7 cellular contexts compared by ENCODE assay signal in the genomic region with DNA sequence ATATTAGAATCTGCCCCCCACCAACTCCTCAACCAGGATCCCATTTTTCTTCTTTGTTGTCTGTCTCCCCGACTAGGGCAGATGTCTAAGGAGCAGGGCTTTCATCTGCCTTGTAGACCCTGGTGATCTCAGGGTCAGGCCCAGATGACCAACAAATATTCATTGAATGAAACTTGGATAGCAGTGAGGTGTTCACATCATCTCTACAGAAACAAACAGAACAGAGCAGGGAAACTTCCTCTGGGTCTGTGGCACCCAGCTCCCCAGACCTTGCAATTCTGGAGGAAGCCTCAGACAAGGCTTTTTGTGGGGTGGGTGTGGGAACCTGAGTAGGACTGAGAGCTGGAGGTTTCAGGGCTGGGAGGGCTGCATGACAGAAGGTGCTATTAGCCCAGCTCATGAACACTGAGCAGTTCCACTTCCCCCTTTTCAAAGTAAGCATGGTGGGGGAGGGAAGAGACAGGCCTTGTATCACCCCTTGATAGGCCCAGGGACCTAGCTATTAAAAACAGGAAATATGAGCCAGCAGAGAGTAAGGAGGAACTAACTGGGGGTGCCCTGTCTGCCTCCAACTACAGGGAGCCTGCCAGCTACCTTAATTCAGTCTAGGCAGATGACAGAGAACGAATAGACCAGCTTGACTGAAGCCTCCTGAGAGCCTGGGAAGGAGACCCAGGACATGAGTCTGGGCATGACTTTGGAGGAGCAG. TPM values are rescaled to one million over a fixed set of nuclear protein-coding genes. Genes with fewer than 3 reads are reported as not detected.
DNase-seq lines count a peak whose midpoint lies in the region; ATAC-seq, FAIRE-seq and TF ChIP-seq lines count a peak whose summit lies in the region.

No MANE protein-coding gene starts in this region.

- peaks cover 40% of the 10 kb centered on the region for H3K4me1 Mint-ChIP-seq in activated T-helper 1 cell treated with anti-CD3 and anti-CD28 coated beads, Interleukin-12 subunit alpha, Interleukin-12 subunit beta, Interleukin-2, Interleukin-4 antibody, amounts not matched to agents 30 ng/mL and 10 ng/mL and 1 ng/mL, durations not matched to agents 14 hours and 24 hours and 36 hours (ENCODE audit: low read depth)
- H3K4me1 Mint-ChIP-seq in natural killer cell treated with Interleukin-12 subunit alpha and Interleukin-12 subunit beta and Interleukin-15 and Interleukin-18, amount 100 ng/mL, for 72 hours (ENCODE audit: low read depth in 2 of 2) = peaks cover 25 to 27% of the 10 kb centered on the region in 2 donors

- no peak for FAIRE-seq in D721Med (lab: Jason Lieb, UNC)

- ATAC-seq in GM18508 (IDR thresholded peaks at IDR 0.05; ENCODE audit: insufficient read depth, unreplicated experiment) = peak; percentile 79
- peak; percentile 94 for ATAC-seq in GM21528 (IDR thresholded peaks at IDR 0.05; ENCODE audit: low FRiP score, unreplicated experiment)
- ATAC-seq in natural killer cell treated with Interleukin-12 subunit alpha and Interleukin-12 subunit beta and Interleukin-15 and Interleukin-18, amount 100 ng/mL, for 72 hours = peak in 1 of 2 donors; percentile 71

- H3K9me3 Mint-ChIP-seq in activated T-helper 1 cell treated with anti-CD3 and anti-CD28 coated beads, Interleukin-12 subunit alpha, Interleukin-12 subunit beta, Interleukin-2, Interleukin-4 antibody, amounts not matched to agents 30 ng/mL and 10 ng/mL and 1 ng/mL, durations not matched to agents 14 hours and 24 hours and 36 hours = no peaks in the 10 kb centered on the region
- H3K9me3 Mint-ChIP-seq in natural killer cell treated with Interleukin-12 subunit alpha and Interleukin-12 subunit beta and Interleukin-15 and Interleukin-18, amount 100 ng/mL, for 72 hours = no peaks in the 10 kb centered on the region

- peak; percentile 82 to 98 for DNase-seq in HL-60 (ENCODE audit: low read depth in 1 of 2, low spot score in 1 of 2)
- DNase-seq in activated T-helper 1 cell treated with anti-CD3 and anti-CD28 coated beads, Interleukin-12 subunit alpha, Interleukin-12 subunit beta, Interleukin-2, Interleukin-4 antibody, amounts not matched to agents 30 ng/mL and 10 ng/mL and 1 ng/mL, durations not matched to agents 14 hours and 24 hours and 36 hours (ENCODE audit: low spot score) = no peak
- no peak for DNase-seq in natural killer cell treated with Interleukin-12 subunit alpha and Interleukin-12 subunit beta and Interleukin-15 and Interleukin-18, amount 100 ng/mL, for 72 hours (ENCODE audit: low spot score)
- DNase-seq in NCI-H2196 (lab: John Stamatoyannopoulos, UW; ENCODE audit: unreplicated experiment) = no peak
- no peak for DNase-seq in D721Med (ENCODE audit: insufficient read length, low spot score)

- H3K4me3 ChIP-seq in HL-60 (replicated peaks; ENCODE audit: insufficient read depth, low read length) = no peak overlapping the region

- intact Hi-C loops in activated T-helper 1 cell treated with anti-CD3 and anti-CD28 coated beads, Interleukin-12 subunit alpha, Interleukin-12 subunit beta, Interleukin-2, Interleukin-4 antibody, amounts not matched to agents 30 ng/mL and 10 ng/mL and 1 ng/mL, durations not matched to agents 14 hours and 24 hours and 36 hours (cut with micrococcal nuclease) = loop anchor here (2.0 kb wide), 3 partner anchors 57 to 241 kb away; no protein-coding TSS in a partner anchor

- peak overlapping the region; percentile 77 for H3K27ac ChIP-seq in HL-60 (replicated peaks)

- no peaks in the 10 kb centered on the region for H3K27me3 ChIP-seq in HL-60 (ENCODE audit: insufficient read depth, poor library complexity, severe bottlenecking)

- peak overlapping the region; percentile 71 for H3K27ac Mint-ChIP-seq in activated T-helper 1 cell treated with anti-CD3 and anti-CD28 coated beads, Interleukin-12 subunit alpha, Interleukin-12 subunit beta, Interleukin-2, Interleukin-4 antibody, amounts not matched to agents 30 ng/mL and 10 ng/mL and 1 ng/mL, durations not matched to agents 14 hours and 24 hours and 36 hours
- H3K27ac Mint-ChIP-seq in natural killer cell treated with Interleukin-12 subunit alpha and Interleukin-12 subunit beta and Interleukin-15 and Interleukin-18, amount 100 ng/mL, for 72 hours = peak overlapping the region; percentile 36 to 44

- H3K27me3 Mint-ChIP-seq in activated T-helper 1 cell treated with anti-CD3 and anti-CD28 coated beads, Interleukin-12 subunit alpha, Interleukin-12 subunit beta, Interleukin-2, Interleukin-4 antibody, amounts not matched to agents 30 ng/mL and 10 ng/mL and 1 ng/mL, durations not matched to agents 14 hours and 24 hours and 36 hours (ENCODE audit: insufficient read depth) = no peaks in the 10 kb centered on the region
- H3K27me3 Mint-ChIP-seq in natural killer cell treated with Interleukin-12 subunit alpha and Interleukin-12 subunit beta and Interleukin-15 and Interleukin-18, amount 100 ng/mL, for 72 hours = no peaks in the 10 kb centered on the region

- H3K4me3 Mint-ChIP-seq in activated T-helper 1 cell treated with anti-CD3 and anti-CD28 coated beads, Interleukin-12 subunit alpha, Interleukin-12 subunit beta, Interleukin-2, Interleukin-4 antibody, amounts not matched to agents 30 ng/mL and 10 ng/mL and 1 ng/mL, durations not matched to agents 14 hours and 24 hours and 36 hours = no peak overlapping the region
- no peak overlapping the region for H3K4me3 Mint-ChIP-seq in natural killer cell treated with Interleukin-12 subunit alpha and Interleukin-12 subunit beta and Interleukin-15 and Interleukin-18, amount 100 ng/mL, for 72 hours

- no peaks in the 10 kb centered on the region for H3K36me3 Mint-ChIP-seq in activated T-helper 1 cell treated with anti-CD3 and anti-CD28 coated beads, Interleukin-12 subunit alpha, Interleukin-12 subunit beta, Interleukin-2, Interleukin-4 antibody, amounts not matched to agents 30 ng/mL and 10 ng/mL and 1 ng/mL, durations not matched to agents 14 hours and 24 hours and 36 hours (ENCODE audit: low read depth)
- H3K36me3 Mint-ChIP-seq in natural killer cell treated with Interleukin-12 subunit alpha and Interleukin-12 subunit beta and Interleukin-15 and Interleukin-18, amount 100 ng/mL, for 72 hours = no peaks in the 10 kb centered on the region

- TF ChIP-seq CTCF in HL-60 (IDR thresholded peaks at IDR 0.05; ENCODE audit: insufficient read depth, low read length) = no peak
- TF ChIP-seq CTCF in D721Med (IDR thresholded peaks at IDR 0.05; ENCODE audit: insufficient read depth, missing control alignments) = no peak

RNA-seq across cellular contexts. Expression of a gene that starts 37.3 kb away (rescaled TPM):
- total RNA-seq in activated T-helper 1 cell treated with anti-CD3 and anti-CD28 coated beads, Interleukin-12 subunit alpha, Interleukin-12 subunit beta, Interleukin-2, Interleukin-4 antibody, amounts not matched to agents 30 ng/mL and 10 ng/mL and 1 ng/mL, durations not matched to agents 14 hours and 24 hours and 36 hours = 120 and 123 TPM in 2 replicates
- 10 to 100 TPM; 77.5 to 81.2 TPM for total RNA-seq in natural killer cell treated with Interleukin-12 subunit alpha and Interleukin-12 subunit beta and Interleukin-15 and Interleukin-18, amount 100 ng/mL, for 72 hours

Comparison
In these comparisons a context has a peak if more than half of its experiments do, and no peak if none do; other contexts are left out.
1. DNase-seq: peak in HL-60 (2 of 2); none in activated T-helper 1 cell treated with anti-CD3 and anti-CD28 coated beads, Interleukin-12 subunit alpha, Interleukin-12 subunit beta, Interleukin-2, Interleukin-4 antibody, amounts not matched to agents 30 ng/mL and 10 ng/mL and 1 ng/mL, durations not matched to agents 14 hours and 24 hours and 36 hours (single experiment), natural killer cell treated with Interleukin-12 subunit alpha and Interleukin-12 subunit beta and Interleukin-15 and Interleukin-18, amount 100 ng/mL, for 72 hours (single experiment), NCI-H2196 (single experiment) and D721Med (single experiment).